1 cellular context compared by ENCODE assay signal in the genomic region with DNA sequence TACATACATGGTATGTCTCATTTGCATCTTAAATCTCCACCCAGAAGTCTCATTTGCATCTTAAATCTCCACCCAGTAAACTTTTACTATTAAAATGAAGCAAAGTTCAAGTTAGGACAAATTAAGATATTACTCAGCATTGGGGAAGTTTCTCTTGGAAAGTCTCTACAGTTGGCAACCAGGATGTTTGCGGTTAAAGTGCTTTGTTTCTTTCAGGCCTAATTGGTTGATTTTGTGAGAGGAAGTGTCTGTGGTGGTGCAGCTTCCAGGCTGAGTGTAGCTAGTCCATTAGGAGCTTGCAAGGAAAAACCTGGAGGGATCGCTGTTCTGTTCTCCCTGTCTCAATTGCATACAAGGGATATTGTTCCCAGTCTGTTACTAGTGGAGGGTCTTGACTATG.
TF ChIP-seq lines count a peak whose summit lies in the region.

No MANE protein-coding gene starts in this region.

TF ChIP-seq in SK-N-SH, 30 proteins besides CTCF, POLR2A, EP300 and RAD21 (continued from another document):
- TF ChIP-seq YY1 (IDR thresholded peaks at IDR 0.05; ENCODE audit: low read depth), result no peak
- no peak for TF ChIP-seq FOXM1 (IDR thresholded peaks at IDR 0.05; ENCODE audit: low read depth)
- TF ChIP-seq, protein P1, sequence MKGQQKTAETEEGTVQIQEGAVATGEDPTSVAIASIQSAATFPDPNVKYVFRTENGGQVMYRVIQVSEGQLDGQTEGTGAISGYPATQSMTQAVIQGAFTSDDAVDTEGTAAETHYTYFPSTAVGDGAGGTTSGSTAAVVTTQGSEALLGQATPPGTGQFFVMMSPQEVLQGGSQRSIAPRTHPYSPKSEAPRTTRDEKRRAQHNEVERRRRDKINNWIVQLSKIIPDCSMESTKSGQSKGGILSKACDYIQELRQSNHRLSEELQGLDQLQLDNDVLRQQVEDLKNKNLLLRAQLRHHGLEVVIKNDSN (IDR thresholded peaks at IDR 0.05; ENCODE audit: borderline replicate concordance, low read depth), result no peak
- TF ChIP-seq RFX5 (IDR thresholded peaks at IDR 0.05; ENCODE audit: low read length), result no peak
- TF ChIP-seq, protein P2, sequence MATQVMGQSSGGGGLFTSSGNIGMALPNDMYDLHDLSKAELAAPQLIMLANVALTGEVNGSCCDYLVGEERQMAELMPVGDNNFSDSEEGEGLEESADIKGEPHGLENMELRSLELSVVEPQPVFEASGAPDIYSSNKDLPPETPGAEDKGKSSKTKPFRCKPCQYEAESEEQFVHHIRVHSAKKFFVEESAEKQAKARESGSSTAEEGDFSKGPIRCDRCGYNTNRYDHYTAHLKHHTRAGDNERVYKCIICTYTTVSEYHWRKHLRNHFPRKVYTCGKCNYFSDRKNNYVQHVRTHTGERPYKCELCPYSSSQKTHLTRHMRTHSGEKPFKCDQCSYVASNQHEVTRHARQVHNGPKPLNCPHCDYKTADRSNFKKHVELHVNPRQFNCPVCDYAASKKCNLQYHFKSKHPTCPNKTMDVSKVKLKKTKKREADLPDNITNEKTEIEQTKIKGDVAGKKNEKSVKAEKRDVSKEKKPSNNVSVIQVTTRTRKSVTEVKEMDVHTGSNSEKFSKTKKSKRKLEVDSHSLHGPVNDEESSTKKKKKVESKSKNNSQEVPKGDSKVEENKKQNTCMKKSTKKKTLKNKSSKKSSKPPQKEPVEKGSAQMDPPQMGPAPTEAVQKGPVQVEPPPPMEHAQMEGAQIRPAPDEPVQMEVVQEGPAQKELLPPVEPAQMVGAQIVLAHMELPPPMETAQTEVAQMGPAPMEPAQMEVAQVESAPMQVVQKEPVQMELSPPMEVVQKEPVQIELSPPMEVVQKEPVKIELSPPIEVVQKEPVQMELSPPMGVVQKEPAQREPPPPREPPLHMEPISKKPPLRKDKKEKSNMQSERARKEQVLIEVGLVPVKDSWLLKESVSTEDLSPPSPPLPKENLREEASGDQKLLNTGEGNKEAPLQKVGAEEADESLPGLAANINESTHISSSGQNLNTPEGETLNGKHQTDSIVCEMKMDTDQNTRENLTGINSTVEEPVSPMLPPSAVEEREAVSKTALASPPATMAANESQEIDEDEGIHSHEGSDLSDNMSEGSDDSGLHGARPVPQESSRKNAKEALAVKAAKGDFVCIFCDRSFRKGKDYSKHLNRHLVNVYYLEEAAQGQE (IDR thresholded peaks at IDR 0.05; ENCODE audit: low read depth, low read length), result no peak
- no peak for TF ChIP-seq SMC3 (IDR thresholded peaks at IDR 0.05; ENCODE audit: low read depth, low read length)
- TF ChIP-seq EZH2phosphoT487 (IDR thresholded peaks at IDR 0.05; ENCODE audit: borderline replicate concordance, low read depth), result no peak
- TF ChIP-seq, protein P3, sequence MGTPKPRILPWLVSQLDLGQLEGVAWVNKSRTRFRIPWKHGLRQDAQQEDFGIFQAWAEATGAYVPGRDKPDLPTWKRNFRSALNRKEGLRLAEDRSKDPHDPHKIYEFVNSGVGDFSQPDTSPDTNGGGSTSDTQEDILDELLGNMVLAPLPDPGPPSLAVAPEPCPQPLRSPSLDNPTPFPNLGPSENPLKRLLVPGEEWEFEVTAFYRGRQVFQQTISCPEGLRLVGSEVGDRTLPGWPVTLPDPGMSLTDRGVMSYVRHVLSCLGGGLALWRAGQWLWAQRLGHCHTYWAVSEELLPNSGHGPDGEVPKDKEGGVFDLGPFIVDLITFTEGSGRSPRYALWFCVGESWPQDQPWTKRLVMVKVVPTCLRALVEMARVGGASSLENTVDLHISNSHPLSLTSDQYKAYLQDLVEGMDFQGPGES (IDR thresholded peaks at IDR 0.05; ENCODE audit: low read depth, low read length), result no peak
